ENCODE assay signal across 26 cellular contexts in genomic region chr12:110940933-110941332, GRCh38. TPM values are rescaled to one million over a fixed set of nuclear protein-coding genes. Genes with fewer than 3 reads are reported as not detected.
"Had no signal": no experiment of that assay in that cellular context is flagged by ENCODE, and none has a peak within 500 bp of the region (broad histone marks: within the 10 kb centered on the region; RNA-seq: fewer than 3 reads in every experiment).

No MANE protein-coding gene starts in this region.

- H3K36me3 Mint-ChIP-seq: activated naive CD8-positive, alpha-beta T cell treated with anti-CD3 and anti-CD28 coated beads, Interleukin-2, amount 10 ng/mL, durations not matched to agents 7 days and 5 days had no signal

- DNase-seq: activated CD4-positive, alpha-beta memory T cell treated with anti-CD3 and anti-CD28 coated beads, Interleukin-2, amount 10 ng/mL, durations not matched to agents 7 days and 5 days; activated CD4-positive, alpha-beta T cell treated with anti-CD3 and anti-CD28 coated beads, Interleukin-2, amount 10 ng/mL, durations not matched to agents 7 days and 5 days; activated CD4-positive, CD25-positive, alpha-beta regulatory T cell; activated CD8-positive, alpha-beta memory T cell treated with anti-CD3 and anti-CD28 coated beads, Interleukin-2, amount 50 U/mL, for 4 hours; activated gamma-delta T cell treated with Interleukin-2 at 50 U/mL for 16 hours; activated naive CD4-positive, alpha-beta T cell treated with anti-CD3 and anti-CD28 coated beads, Interleukin-2, amount 50 U/mL, for 16 hours; activated naive CD8-positive, alpha-beta T cell treated with anti-CD3 and anti-CD28 coated beads, Interleukin-2, amount 10 ng/mL, durations not matched to agents 7 days and 5 days; activated T-cell treated with anti-CD3 and anti-CD28 coated beads, Interleukin-2, amount 50 U/mL, for 72 hours; Kasumi-1; KBM-7; NCI-H1105 treated with DMSO at 0.1 percent for 48 hours; NCI-H1436 treated with DMSO at 0.1 percent for 48 hours; NCI-H187 treated with DMSO at 0.1 percent for 48 hours; NCI-H2081 treated with DMSO at 0.1 percent for 48 hours; NCI-H510A treated with DMSO at 0.1 percent for 48 hours; NCI-H774; NK-92 treated with Interleukin-12 subunit alpha and Interleukin-12 subunit beta, amount 100 ng/mL, for 24 hours; OCI-M1; RPMI8226; T-helper 1 cell had no signal

- H3K36me3 ChIP-seq: adrenal gland had no signal

- H3K4me3 ChIP-seq: adrenal gland, SK-N-MC had no signal

- H3K27ac ChIP-seq: adrenal gland, SK-N-MC, VCaP had no signal

- H3K4me3 Mint-ChIP-seq: activated CD4-positive, alpha-beta memory T cell treated with anti-CD3 and anti-CD28 coated beads, Interleukin-2, amount 10 ng/mL, durations not matched to agents 7 days and 5 days; activated CD4-positive, alpha-beta T cell treated with anti-CD3 and anti-CD28 coated beads, Interleukin-2, amount 10 ng/mL, durations not matched to agents 7 days and 5 days; activated naive CD8-positive, alpha-beta T cell treated with anti-CD3 and anti-CD28 coated beads, Interleukin-2, amount 10 ng/mL, durations not matched to agents 7 days and 5 days; activated T-cell treated with anti-CD3 and anti-CD28 coated beads, Interleukin-2, amount 50 U/mL, for 72 hours; central memory CD8-positive, alpha-beta T cell had no signal

- H3K27ac Mint-ChIP-seq: activated CD4-positive, alpha-beta memory T cell treated with anti-CD3 and anti-CD28 coated beads, Interleukin-2, amount 10 ng/mL, durations not matched to agents 7 days and 5 days; activated CD4-positive, alpha-beta T cell treated with anti-CD3 and anti-CD28 coated beads, Interleukin-2, amount 10 ng/mL, durations not matched to agents 7 days and 5 days; activated naive CD8-positive, alpha-beta T cell treated with anti-CD3 and anti-CD28 coated beads, Interleukin-2, amount 10 ng/mL, durations not matched to agents 7 days and 5 days; activated T-cell treated with anti-CD3 and anti-CD28 coated beads, Interleukin-2, amount 50 U/mL, for 72 hours; activated T-helper 2 cell treated with anti-CD3 and anti-CD28 coated beads, Interferon-gamma antibody, Interleukin-2, Interleukin-4, amounts not matched to agents 10 μg/mL and 5 μg/mL and 100 μg/mL, durations not matched to agents 14 hours and 24 hours and 36 hours had no signal

- H3K4me1 ChIP-seq: adrenal gland had no signal

- H3K9me3 Mint-ChIP-seq: activated naive CD8-positive, alpha-beta T cell treated with anti-CD3 and anti-CD28 coated beads, Interleukin-2, amount 10 ng/mL, durations not matched to agents 7 days and 5 days; activated T-helper 2 cell treated with anti-CD3 and anti-CD28 coated beads, Interferon-gamma antibody, Interleukin-2, Interleukin-4, amounts not matched to agents 10 μg/mL and 5 μg/mL and 100 μg/mL, durations not matched to agents 14 hours and 24 hours and 36 hours; central memory CD8-positive, alpha-beta T cell had no signal

RNA-seq across cellular contexts. Expression of gene MYL2, which starts 20.6 kb away (rescaled TPM):
- total RNA-seq: activated CD4-positive, alpha-beta memory T cell treated with anti-CD3 and anti-CD28 coated beads, Interleukin-2, amount 10 ng/mL, durations not matched to agents 7 days and 5 days; activated CD4-positive, alpha-beta T cell treated with anti-CD3 and anti-CD28 coated beads, Interleukin-2, amount 10 ng/mL, durations not matched to agents 7 days and 5 days; activated naive CD8-positive, alpha-beta T cell treated with anti-CD3 and anti-CD28 coated beads, Interleukin-2, amount 10 ng/mL, durations not matched to agents 7 days and 5 days; activated T-cell treated with anti-CD3 and anti-CD28 coated beads, Interleukin-2, amount 50 U/mL, for 72 hours; activated T-helper 2 cell treated with anti-CD3 and anti-CD28 coated beads, Interferon-gamma antibody, Interleukin-2, Interleukin-4, amounts not matched to agents 10 μg/mL and 5 μg/mL and 100 μg/mL, durations not matched to agents 14 hours and 24 hours and 36 hours; T-helper 2 cell treated with Interferon-gamma antibody and Interleukin-4, amounts not matched to agents 100 ng/mL and 5 ng/mL, for 36 hours had no signal
